Comparison of ENCODE assay signal across 28 cellular contexts in genomic region chr1:20626524-20626923, GRCh38. TPM values are rescaled to one million over a fixed set of nuclear protein-coding genes. Genes with fewer than 3 reads are reported as not detected.
"Had no signal": no experiment of that assay in that cellular context is flagged by ENCODE, and none has a peak within 500 bp of the region (broad histone marks: within the 10 kb centered on the region; RNA-seq: fewer than 3 reads in every experiment).

No MANE protein-coding gene starts in this region.

- H3K9ac ChIP-seq: parathyroid adenoma had no signal

- H3K36me3 Mint-ChIP-seq: activated CD8-positive, alpha-beta memory T cell treated with anti-CD3 and anti-CD28 coated beads, Interleukin-2, amount 10 ng/mL, durations not matched to agents 7 days and 5 days; activated naive CD8-positive, alpha-beta T cell; immature natural killer cell had no signal

- H3K36me3 ChIP-seq: colonic mucosa, stomach, thyroid gland, upper lobe of left lung had no signal

- H3K9me3 Mint-ChIP-seq: activated T-helper 2 cell treated with anti-CD3 and anti-CD28 coated beads, Interferon-gamma antibody, Interleukin-2, Interleukin-4, amounts not matched to agents 10 μg/mL and 5 μg/mL and 100 μg/mL, durations not matched to agents 14 hours and 24 hours and 36 hours; immature natural killer cell had no signal

- H3K9me3 ChIP-seq: body of pancreas, colonic mucosa, stomach, thyroid gland, upper lobe of left lung had no signal

- ATAC-seq: activated CD8-positive, alpha-beta memory T cell treated with anti-CD3 and anti-CD28 coated beads, Interleukin-2, amount 10 ng/mL, durations not matched to agents 7 days and 5 days; activated CD8-positive, alpha-beta T cell treated with anti-CD3 and anti-CD28 coated beads, Interleukin-2, amount 10 ng/mL, durations not matched to agents 7 days and 5 days; body of pancreas; naive thymus-derived CD4-positive, alpha-beta T cell; right cardiac atrium; stimulated activated naive B cell treated with anti-CD40 and anti-IgM and Interleukin-4, amounts not matched to agents 10 μg/mL and 1 μg/mL and 100 μg/mL, for 72 hours; T-helper 17 cell had no signal

- H3K27me3 Mint-ChIP-seq: T-helper 17 cell had no signal

- H3K27me3 ChIP-seq: body of pancreas, colonic mucosa, thyroid gland, upper lobe of left lung had no signal

- H3K79me2 ChIP-seq: parathyroid adenoma had no signal

- H2AFZ ChIP-seq: parathyroid adenoma had no signal

- DNase-seq: activated B cell treated with CpG ODN at 0.5 μM for 24 hours; activated CD4-positive, alpha-beta T cell treated with anti-CD3 and anti-CD28 coated beads, Interleukin-2, amount 50 U/mL, for 1 hour; activated CD8-positive, alpha-beta memory T cell treated with anti-CD3 and anti-CD28 coated beads, Interleukin-2, amount 10 ng/mL, durations not matched to agents 7 days and 5 days; activated CD8-positive, alpha-beta T cell treated with anti-CD3 and anti-CD28 coated beads, Interleukin-2, amount 10 ng/mL, durations not matched to agents 7 days and 5 days; activated naive CD4-positive, alpha-beta T cell; activated T-cell treated with anti-CD3 and anti-CD28 coated beads, Interleukin-2, amount 50 U/mL, for 48 hours; aorta; body of pancreas; colonic mucosa; effector memory CD4-positive, alpha-beta T cell; erythroblast; head of caudate nucleus; hippocampal formation; immature natural killer cell; midbrain; naive thymus-derived CD4-positive, alpha-beta T cell; right cardiac atrium; stimulated activated CD4-positive, alpha-beta T cell treated with anti-CD3 and anti-CD28 coated beads, Interleukin-15, amount 100 ng/mL, for 24 hours; stimulated activated CD4-positive, alpha-beta T cell treated with anti-CD3 and anti-CD28 coated beads, Interleukin-2, amount 100 ng/mL, for 24 hours; stimulated activated naive B cell treated with anti-CD40 and anti-IgM and Interleukin-4, amounts not matched to agents 10 μg/mL and 1 μg/mL and 100 μg/mL, for 72 hours; stomach; T-helper 17 cell; thyroid gland; upper lobe of left lung had no signal

- H3K4me3 ChIP-seq: body of pancreas, colonic mucosa, stomach, thyroid gland, upper lobe of left lung had no signal

- H3K27ac ChIP-seq: body of pancreas, colonic mucosa, parathyroid adenoma, stomach, thyroid gland, upper lobe of left lung had no signal

- H3K4me3 Mint-ChIP-seq: activated B cell treated with CpG ODN at 0.5 μM for 24 hours; activated CD8-positive, alpha-beta memory T cell treated with anti-CD3 and anti-CD28 coated beads, Interleukin-2, amount 10 ng/mL, durations not matched to agents 7 days and 5 days; activated CD8-positive, alpha-beta T cell treated with anti-CD3 and anti-CD28 coated beads, Interleukin-2, amount 10 ng/mL, durations not matched to agents 7 days and 5 days; activated naive CD8-positive, alpha-beta T cell; immature natural killer cell; naive thymus-derived CD4-positive, alpha-beta T cell; stimulated activated naive B cell treated with anti-CD40 and anti-IgM and Interleukin-4, amounts not matched to agents 10 μg/mL and 1 μg/mL and 100 μg/mL, for 72 hours; T-helper 17 cell had no signal

- H3K4me1 Mint-ChIP-seq: activated B cell treated with CpG ODN at 0.5 μM for 24 hours; activated CD8-positive, alpha-beta memory T cell treated with anti-CD3 and anti-CD28 coated beads, Interleukin-2, amount 10 ng/mL, durations not matched to agents 7 days and 5 days; immature natural killer cell; stimulated activated naive B cell treated with anti-CD40 and anti-IgM and Interleukin-4, amounts not matched to agents 10 μg/mL and 1 μg/mL and 100 μg/mL, for 72 hours; T-helper 17 cell had no signal

- H3K27ac Mint-ChIP-seq: activated B cell treated with CpG ODN at 0.5 μM for 24 hours; activated CD8-positive, alpha-beta memory T cell treated with anti-CD3 and anti-CD28 coated beads, Interleukin-2, amount 10 ng/mL, durations not matched to agents 7 days and 5 days; activated CD8-positive, alpha-beta T cell treated with anti-CD3 and anti-CD28 coated beads, Interleukin-2, amount 10 ng/mL, durations not matched to agents 7 days and 5 days; activated naive CD8-positive, alpha-beta T cell; activated T-helper 2 cell treated with anti-CD3 and anti-CD28 coated beads, Interferon-gamma antibody, Interleukin-2, Interleukin-4, amounts not matched to agents 10 μg/mL and 5 μg/mL and 100 μg/mL, durations not matched to agents 14 hours and 24 hours and 36 hours; immature natural killer cell; stimulated activated naive B cell treated with anti-CD40 and anti-IgM and Interleukin-4, amounts not matched to agents 10 μg/mL and 1 μg/mL and 100 μg/mL, for 72 hours; T-helper 17 cell had no signal

- H3K4me1 ChIP-seq: body of pancreas, colonic mucosa, parathyroid adenoma, stomach, thyroid gland, upper lobe of left lung had no signal

RNA-seq across cellular contexts. Expression of gene CDA, which starts 37.6 kb away (rescaled TPM):
- total RNA-seq: activated B cell treated with CpG ODN at 0.5 μM for 24 hours; activated CD8-positive, alpha-beta memory T cell treated with anti-CD3 and anti-CD28 coated beads, Interleukin-2, amount 10 ng/mL, durations not matched to agents 7 days and 5 days; activated CD8-positive, alpha-beta T cell treated with anti-CD3 and anti-CD28 coated beads, Interleukin-2, amount 10 ng/mL, durations not matched to agents 7 days and 5 days; activated T-helper 2 cell treated with anti-CD3 and anti-CD28 coated beads, Interferon-gamma antibody, Interleukin-2, Interleukin-4, amounts not matched to agents 10 μg/mL and 5 μg/mL and 100 μg/mL, durations not matched to agents 14 hours and 24 hours and 36 hours; body of pancreas had no signal
- polyA plus RNA-seq: naive thymus-derived CD4-positive, alpha-beta T cell; neural cell had no signal
